Comparison of ENCODE assay signal across 10 cellular contexts in genomic region chr14:68408680-68409079, GRCh38.
DNase-seq lines count a peak whose midpoint lies in the region; ATAC-seq, FAIRE-seq and TF ChIP-seq lines count a peak whose summit lies in the region.
"Had no signal": no experiment of that assay in that cellular context is flagged by ENCODE, and none has a peak within 500 bp of the region (broad histone marks: within the 10 kb centered on the region; RNA-seq: fewer than 3 reads in every experiment).

No MANE protein-coding gene starts in this region.

- H3K4me1 ChIP-seq in A549 = peaks cover 44% of the 10 kb centered on the region
- peaks cover 56% of the 10 kb centered on the region for H3K4me1 ChIP-seq in PC-3 (ENCODE audit: insufficient read depth, low read length)
- H3K4me1 ChIP-seq: right lobe of liver had no signal

- H3K36me3 ChIP-seq in PC-3 (ENCODE audit: low read depth, low read length) = no peaks in the 10 kb centered on the region
- H3K36me3 ChIP-seq: right lobe of liver had no signal

- POLR2A ChIA-PET in A549 (lab: Yijun Ruan, JAX) (no interaction called here), PC-3 (lab: Charles Lee; ENCODE audit: unreplicated experiment) (interaction anchor here (0.6 to 1.3 kb wide), 4 partner anchors 29 to 158 kb away, joined by 3 to 12 read pairs (median 10); no protein-coding TSS in a partner anchor)

- WGBS in A549 (ENCODE audit: missing lambda C conversion rate) = 94% methylated on average over 4 of the region's 4 CpGs

- H3K9ac ChIP-seq in PC-3 (ENCODE audit: low read length) = no peak overlapping the region

- H3K9me3 ChIP-seq in A549 = no peaks in the 10 kb centered on the region
- no peaks in the 10 kb centered on the region for H3K9me3 ChIP-seq in PC-3 (ENCODE audit: low read length)
- H3K9me3 ChIP-seq: right lobe of liver had no signal

- H3K27ac ChIP-seq in A549 = peak overlapping the region in 1 of 2 experiments; percentile 27; a peak in 1 of 6 replicates
- peak overlapping the region; percentile 22; the same call in 1 of the 2 replicates for H3K27ac ChIP-seq in PC-3 (ENCODE audit: low read length)
- H3K27ac ChIP-seq: right lobe of liver had no signal

- TF ChIP-seq RAD21 in A549 (conservative IDR thresholded peaks at IDR 0.05 in 1 of 2, IDR thresholded peaks at IDR 0.05 in 1 of 2) = peak; percentile 21 to 41; a peak in 2 of 5 replicates

- H3F3A ChIP-seq in PC-3 (ENCODE audit: low read length, unreplicated experiment) = peaks cover 9% of the 10 kb centered on the region

- BruUV-seq in PC-3 (replicated peaks; lab: Mats Ljungman, UMichigan) = no TSS peak

- TF ChIP-seq EP300 in A549 (IDR thresholded peaks at IDR 0.05) = no peak

- H2AFZ ChIP-seq in PC-3 (ENCODE audit: low read length) = no peak overlapping the region

- H3K4me2 ChIP-seq in A549 (no peak overlapping the region), PC-3 (ENCODE audit: low read length) (0 out of 2 replicates have a peak overlapping the region, but pooled peaks have one; percentile 8)

- H3K79me2 ChIP-seq in PC-3 (ENCODE audit: low read length) = no peaks in the 10 kb centered on the region

- intact Hi-C loops in PC-3 (cut with micrococcal nuclease) = loop anchor here (1.0 kb wide), 2 partner anchors 29 to 158 kb away; no protein-coding TSS in a partner anchor

- CTCF ChIA-PET in A549 (lab: Yijun Ruan, JAX) = interaction anchor here (0.8 kb wide), 1 partner anchor 475 kb away, joined by 4 read pairs; no protein-coding TSS in a partner anchor
- CTCF ChIA-PET in PC-3 (lab: Charles Lee) = interaction anchor here (0.6 to 1.6 kb wide), 7 partner anchors 28 to 387 kb away, joined by 3 to 6 read pairs (median 3); no protein-coding TSS in a partner anchor

- ATAC-seq in A549 = no peak
- ATAC-seq in PC-3 = peak; percentile 59
- ATAC-seq in GM18502 (IDR thresholded peaks at IDR 0.05; ENCODE audit: poor library complexity, unreplicated experiment) = no peak

- TF ChIP-seq POLR2A in A549 (IDR thresholded peaks at IDR 0.05; ENCODE audit: low read length) = no peak

- no peak overlapping the region for H3K4me3 ChIP-seq in A549
- H3K4me3 ChIP-seq in PC-3 (ENCODE audit: low read length) = no peak overlapping the region
- H3K4me3 ChIP-seq in fibroblast of villous mesenchyme (ENCODE audit: low read depth, low read length) = no peak overlapping the region
- H3K4me3 ChIP-seq: right lobe of liver had no signal

- no peak for TF ChIP-seq CTCF in A549 (IDR thresholded peaks at IDR 0.05)
- TF ChIP-seq CTCF in GM12874 (IDR thresholded peaks at IDR 0.05; ENCODE audit: insufficient read depth, low read depth, low read length) = peak; percentile 13; the same call in 1 of the 2 replicates
- peak; percentile 63 for TF ChIP-seq CTCF in PC-3 (conservative IDR thresholded peaks at IDR 0.05; ENCODE audit: low read depth, low read length)
- peak; percentile 20 for TF ChIP-seq CTCF in fibroblast of villous mesenchyme (IDR thresholded peaks at IDR 0.05; ENCODE audit: insufficient read depth, low read depth, low read length)

- H4K20me1 ChIP-seq in PC-3 (ENCODE audit: low read length) = no peaks in the 10 kb centered on the region

- FAIRE-seq in A549 (lab: Jason Lieb, UNC) = no peak

- H3K9me2 ChIP-seq in PC-3 (replicated peaks; ENCODE audit: low read length) = no peaks in the 10 kb centered on the region

- no peaks in the 10 kb centered on the region for H3K27me3 ChIP-seq in PC-3 (ENCODE audit: low read length)
- H3K27me3 ChIP-seq: right lobe of liver had no signal

- DNase-seq in A549 (ENCODE audit: low read depth in 1 of 2, low spot score in 1 of 2) = peak in 1 of 2 experiments; percentile 35
- DNase-seq in PC-3 = peak; percentile 63
- DNase-seq in fibroblast of villous mesenchyme (ENCODE audit: low read depth) = peak; percentile 32
- no peak for DNase-seq in dermis blood vessel endothelial cell
- DNase-seq in NCI-H1436 (lab: John Stamatoyannopoulos, UW) = no peak
- DNase-seq in NCI-H345 (lab: John Stamatoyannopoulos, UW) = no peak
- DNase-seq: Karpas-422, right lobe of liver had no signal

TF ChIP-seq in A549, 52 proteins besides CTCF, POLR2A, EP300 and RAD21:
- TF ChIP-seq JUN (IDR thresholded peaks at IDR 0.05) (no peak), NFE2L2 (conservative IDR thresholded peaks at IDR 0.05; ENCODE audit: low read length) (no peak), MYC (IDR thresholded peaks at IDR 0.05; ENCODE audit: borderline replicate concordance, low read length) (no peak), HDAC2 (IDR thresholded peaks at IDR 0.05) (no peak), CBX8 (IDR thresholded peaks at IDR 0.05) (no peak), EHMT2 (IDR thresholded peaks at IDR 0.05; ENCODE audit: low read depth) (no peak), EHF (CRISPR knock-in tag; IDR thresholded peaks at IDR 0.05) (no peak), FOSL2 (IDR thresholded peaks at IDR 0.05) (no peak), FOSL2 (CRISPR knock-in tag; IDR thresholded peaks at IDR 0.05) (no peak), PHF8 (IDR thresholded peaks at IDR 0.05; ENCODE audit: borderline replicate concordance, low read depth) (no peak), CHD4 (IDR thresholded peaks at IDR 0.05; ENCODE audit: borderline replicate concordance) (no peak)
- TF ChIP-seq, protein P1, sequence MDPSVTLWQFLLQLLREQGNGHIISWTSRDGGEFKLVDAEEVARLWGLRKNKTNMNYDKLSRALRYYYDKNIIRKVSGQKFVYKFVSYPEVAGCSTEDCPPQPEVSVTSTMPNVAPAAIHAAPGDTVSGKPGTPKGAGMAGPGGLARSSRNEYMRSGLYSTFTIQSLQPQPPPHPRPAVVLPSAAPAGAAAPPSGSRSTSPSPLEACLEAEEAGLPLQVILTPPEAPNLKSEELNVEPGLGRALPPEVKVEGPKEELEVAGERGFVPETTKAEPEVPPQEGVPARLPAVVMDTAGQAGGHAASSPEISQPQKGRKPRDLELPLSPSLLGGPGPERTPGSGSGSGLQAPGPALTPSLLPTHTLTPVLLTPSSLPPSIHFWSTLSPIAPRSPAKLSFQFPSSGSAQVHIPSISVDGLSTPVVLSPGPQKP (IDR thresholded peaks at IDR 0.05; ENCODE audit: low read depth, low read length) = no peak

Comparison
In these comparisons a context has a peak if more than half of its experiments do, and no peak if none do; other contexts are left out.
1. DNase-seq: peak in PC-3 (single experiment) and fibroblast of villous mesenchyme (single experiment); none in dermis blood vessel endothelial cell (single experiment), NCI-H1436 (single experiment) and NCI-H345 (single experiment).